1 cellular context compared by ENCODE assay signal in genomic region chr2:207165121-207166038, GRCh38.
A peak's percentile ranks its signal among the peaks of the same experiment; 100 is the strongest.
TF ChIP-seq lines count a peak whose summit lies in the region.

Gene KLF7, minus strand, starts transcription at chr2:207165948. Its CDS starts 380 bp downstream, at chr2:207165568.

TF ChIP-seq in HEK293, 187 proteins besides CTCF, POLR2A, EP300 and RAD21 (continued from another document):
- TF ChIP-seq GLIS2 (tag by site-specific recombination; IDR thresholded peaks at IDR 0.05) = no peak
- TF ChIP-seq ZSCAN18 (tag by site-specific recombination; IDR thresholded peaks at IDR 0.05) = no peak
- TF ChIP-seq ZNF792 (tag by site-specific recombination; IDR thresholded peaks at IDR 0.05) = no peak
- TF ChIP-seq ZBTB11 (tag by site-specific recombination; conservative IDR thresholded peaks at IDR 0.05; ENCODE audit: low read depth) = no peak
- TF ChIP-seq ZNF112 (tag by site-specific recombination; IDR thresholded peaks at IDR 0.05) = no peak
- peak; percentile 80; the same call in 1 of the 2 replicates for TF ChIP-seq MZF1 (tag by site-specific recombination; IDR thresholded peaks at IDR 0.05; ENCODE audit: borderline replicate concordance)
- no peak for TF ChIP-seq BCL11A (tag by site-specific recombination; IDR thresholded peaks at IDR 0.05; ENCODE audit: low read depth)
- no peak for TF ChIP-seq KLF10 (tag by site-specific recombination; IDR thresholded peaks at IDR 0.05)
- TF ChIP-seq ZNF426 (tag by site-specific recombination; IDR thresholded peaks at IDR 0.05) = no peak
- TF ChIP-seq ZNF660 (tag by site-specific recombination; IDR thresholded peaks at IDR 0.05) = no peak
- 0 out of 2 replicates have a peak, but pooled peaks have one; percentile 50 for TF ChIP-seq IKZF3 (tag by site-specific recombination; IDR thresholded peaks at IDR 0.05)
- no peak for TF ChIP-seq ZFP41 (tag by site-specific recombination; IDR thresholded peaks at IDR 0.05; ENCODE audit: borderline replicate concordance)
